In the genomic region with DNA sequence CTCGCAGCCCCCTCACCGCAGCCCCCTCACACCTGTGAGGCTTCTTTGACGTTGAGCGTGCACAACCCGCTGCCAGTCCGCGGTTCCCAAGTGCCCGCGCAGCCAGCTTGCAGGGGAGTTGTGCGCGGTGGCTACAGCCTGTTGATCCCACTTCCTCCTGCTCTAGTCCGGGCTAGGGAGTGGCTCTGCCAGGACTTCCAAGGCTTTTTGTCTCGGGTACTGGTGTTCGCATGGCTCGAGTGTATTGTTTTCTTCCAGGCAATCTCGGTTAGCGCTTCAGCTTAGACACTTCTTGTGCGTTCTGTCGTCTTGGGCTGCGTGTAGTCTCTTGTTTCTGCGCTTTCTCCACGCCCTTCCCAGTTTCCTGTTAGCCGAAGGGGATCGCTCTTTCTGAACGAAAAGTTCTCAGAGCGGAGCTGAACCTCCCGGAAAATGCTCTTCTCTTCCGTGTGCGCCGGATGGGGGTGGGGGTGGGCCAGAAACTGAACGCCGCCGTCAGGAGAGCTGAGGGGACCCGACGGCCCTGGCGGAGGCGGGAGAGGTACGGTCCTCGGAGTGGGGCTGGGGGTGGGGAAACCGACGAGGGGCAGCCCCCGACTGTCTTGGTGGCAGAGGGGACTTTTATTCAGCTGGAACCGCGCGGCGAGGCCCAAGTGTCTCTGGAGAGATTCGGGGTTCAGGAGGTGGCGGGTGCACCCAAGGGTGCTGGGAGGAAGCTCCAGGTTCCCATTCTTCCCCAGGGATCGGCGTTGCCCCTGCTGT, we compare ENCODE assay signal across 8 cellular contexts. TPM values are rescaled to one million over a fixed set of nuclear protein-coding genes. Genes with fewer than 3 reads are reported as not detected.
DNase-seq lines count a peak whose midpoint lies in the region; ATAC-seq and TF ChIP-seq lines count a peak whose summit lies in the region.

No MANE protein-coding gene starts in this region.

- H3K4me2 ChIP-seq in GM23248 (ENCODE audit: unreplicated experiment): peak overlapping the region; percentile 91

- peak overlapping the region; percentile 88 for H3K4me3 Mint-ChIP-seq in stimulated activated memory B cell treated with anti-CD40 and anti-IgM and Interleukin-4, amounts not matched to agents 10 μg/mL and 1 μg/mL and 100 μg/mL, for 72 hours

- peak overlapping the region; percentile 88 for H2AFZ ChIP-seq in GM23248

- H3K36me3 ChIP-seq in GM23248 (ENCODE audit: low read depth): no peaks in the 10 kb centered on the region
- H3K36me3 ChIP-seq in liver (ENCODE audit: control insufficient read depth in 4 of 4, insufficient read depth in 3 of 4, low read depth in 1 of 4, low read length in 3 of 4): no peaks in the 10 kb centered on the region

- DNase-seq in Daoy (ENCODE audit: low read depth) (peak; percentile 62), GM23248 (peak; percentile 78), LoVo (ENCODE audit: low spot score) (peak; percentile 61), UCSD-AML1 (lab: John Stamatoyannopoulos, UW; ENCODE audit: unreplicated experiment) (peak; percentile 75), dermis blood vessel endothelial cell (peak; percentile 67), cortex of kidney (lab: John Stamatoyannopoulos, UW) (no peak)

- no peak for TF ChIP-seq CTCF in liver (IDR thresholded peaks at IDR 0.05; ENCODE audit: low read depth, low read length, missing input control)

- no peaks in the 10 kb centered on the region for H4K20me1 ChIP-seq in GM23248 (ENCODE audit: insufficient read depth)

- H3K9ac ChIP-seq in GM23248 (peak overlapping the region; percentile 89), liver (ENCODE audit: low read depth in 1 of 2, low read length in 2 of 2) (peak overlapping the region; percentile 57)

- H3K27ac ChIP-seq in GM23248 (peak overlapping the region; percentile 76), liver (ENCODE audit: low read depth in 1 of 2, low read length in 2 of 2) (peak overlapping the region; percentile 79 to 86)

- 0 to 1% methylated on average over 36 to 50 of the region's 50 CpGs for WGBS in GM23248 (ENCODE audit: low coverage in 1 of 2, low lambda C conversion rate in 2 of 2, missing lambda C conversion rate in 2 of 2), 2 experiments
- 2% methylated on average over 50 of the region's 50 CpGs for WGBS in liver

- H3K27ac Mint-ChIP-seq in stimulated activated memory B cell treated with anti-CD40 and anti-IgM and Interleukin-4, amounts not matched to agents 10 μg/mL and 1 μg/mL and 100 μg/mL, for 72 hours: no peak overlapping the region

- no peaks in the 10 kb centered on the region for H3K9me3 Mint-ChIP-seq in stimulated activated memory B cell treated with anti-CD40 and anti-IgM and Interleukin-4, amounts not matched to agents 10 μg/mL and 1 μg/mL and 100 μg/mL, for 72 hours

- peak; percentile 19 for ATAC-seq in stimulated activated memory B cell treated with anti-CD40 and anti-IgM and Interleukin-4, amounts not matched to agents 10 μg/mL and 1 μg/mL and 100 μg/mL, for 72 hours

- peak in 1 of 2 donors; percentile 24 for TF ChIP-seq RAD21 in liver (IDR thresholded peaks at IDR 0.05)

- peaks cover 13% of the 10 kb centered on the region for H3F3A ChIP-seq in GM23248 (ENCODE audit: insufficient read depth)

- H3K4me1 ChIP-seq in GM23248 (ENCODE audit: insufficient read depth): peaks cover 12% of the 10 kb centered on the region
- H3K4me1 ChIP-seq in liver (ENCODE audit: control insufficient read depth in 4 of 4, insufficient read depth in 4 of 4, low read length in 3 of 4): peaks cover 0 to 21% (median 11%) of the 10 kb centered on the region in 4 donors

- H3K4me3 ChIP-seq in GM23248: peak overlapping the region; percentile 97
- peak overlapping the region; percentile 82 to 91 (median 86) for H3K4me3 ChIP-seq in liver (ENCODE audit: low read depth in 1 of 3, low read length in 3 of 3)

- H3K4me1 Mint-ChIP-seq in stimulated activated memory B cell treated with anti-CD40 and anti-IgM and Interleukin-4, amounts not matched to agents 10 μg/mL and 1 μg/mL and 100 μg/mL, for 72 hours: peaks cover 10% of the 10 kb centered on the region

- in situ Hi-C loops in GM23248 (cut with MboI): no loop called here

- H3K9me3 ChIP-seq in GM23248 (ENCODE audit: low read depth): no peaks in the 10 kb centered on the region
- no peaks in the 10 kb centered on the region for H3K9me3 ChIP-seq in liver (ENCODE audit: control insufficient read depth in 4 of 4, low read length in 3 of 4)

- no peaks in the 10 kb centered on the region for H3K9me2 ChIP-seq in GM23248 (ENCODE audit: insufficient read depth)

- H3K27me3 ChIP-seq in GM23248 (replicated peaks; ENCODE audit: insufficient read depth) (no peaks in the 10 kb centered on the region), liver (ENCODE audit: control insufficient read depth in 4 of 4, insufficient read depth in 4 of 4, low read length in 3 of 4) (no peaks in the 10 kb centered on the region)

- peaks cover 82% of the 10 kb centered on the region for H3K79me2 ChIP-seq in GM23248 (ENCODE audit: insufficient read depth)

- peaks cover 59% of the 10 kb centered on the region for H3K27me3 Mint-ChIP-seq in stimulated activated memory B cell treated with anti-CD40 and anti-IgM and Interleukin-4, amounts not matched to agents 10 μg/mL and 1 μg/mL and 100 μg/mL, for 72 hours

- H3K36me3 Mint-ChIP-seq in stimulated activated memory B cell treated with anti-CD40 and anti-IgM and Interleukin-4, amounts not matched to agents 10 μg/mL and 1 μg/mL and 100 μg/mL, for 72 hours: no peaks in the 10 kb centered on the region

TF ChIP-seq in liver, 16 proteins besides CTCF, POLR2A, EP300 and RAD21:
- TF ChIP-seq, protein P1, sequence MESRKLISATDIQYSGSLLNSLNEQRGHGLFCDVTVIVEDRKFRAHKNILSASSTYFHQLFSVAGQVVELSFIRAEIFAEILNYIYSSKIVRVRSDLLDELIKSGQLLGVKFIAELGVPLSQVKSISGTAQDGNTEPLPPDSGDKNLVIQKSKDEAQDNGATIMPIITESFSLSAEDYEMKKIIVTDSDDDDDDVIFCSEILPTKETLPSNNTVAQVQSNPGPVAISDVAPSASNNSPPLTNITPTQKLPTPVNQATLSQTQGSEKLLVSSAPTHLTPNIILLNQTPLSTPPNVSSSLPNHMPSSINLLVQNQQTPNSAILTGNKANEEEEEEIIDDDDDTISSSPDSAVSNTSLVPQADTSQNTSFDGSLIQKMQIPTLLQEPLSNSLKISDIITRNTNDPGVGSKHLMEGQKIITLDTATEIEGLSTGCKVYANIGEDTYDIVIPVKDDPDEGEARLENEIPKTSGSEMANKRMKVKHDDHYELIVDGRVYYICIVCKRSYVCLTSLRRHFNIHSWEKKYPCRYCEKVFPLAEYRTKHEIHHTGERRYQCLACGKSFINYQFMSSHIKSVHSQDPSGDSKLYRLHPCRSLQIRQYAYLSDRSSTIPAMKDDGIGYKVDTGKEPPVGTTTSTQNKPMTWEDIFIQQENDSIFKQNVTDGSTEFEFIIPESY (IDR thresholded peaks at IDR 0.05): no peak
- TF ChIP-seq HNF4A (conservative IDR thresholded peaks at IDR 0.05) (no peak), YY1 (IDR thresholded peaks at IDR 0.05) (no peak), SP1 (IDR thresholded peaks at IDR 0.05) (peak; percentile 9)
- TF ChIP-seq, protein P2, sequence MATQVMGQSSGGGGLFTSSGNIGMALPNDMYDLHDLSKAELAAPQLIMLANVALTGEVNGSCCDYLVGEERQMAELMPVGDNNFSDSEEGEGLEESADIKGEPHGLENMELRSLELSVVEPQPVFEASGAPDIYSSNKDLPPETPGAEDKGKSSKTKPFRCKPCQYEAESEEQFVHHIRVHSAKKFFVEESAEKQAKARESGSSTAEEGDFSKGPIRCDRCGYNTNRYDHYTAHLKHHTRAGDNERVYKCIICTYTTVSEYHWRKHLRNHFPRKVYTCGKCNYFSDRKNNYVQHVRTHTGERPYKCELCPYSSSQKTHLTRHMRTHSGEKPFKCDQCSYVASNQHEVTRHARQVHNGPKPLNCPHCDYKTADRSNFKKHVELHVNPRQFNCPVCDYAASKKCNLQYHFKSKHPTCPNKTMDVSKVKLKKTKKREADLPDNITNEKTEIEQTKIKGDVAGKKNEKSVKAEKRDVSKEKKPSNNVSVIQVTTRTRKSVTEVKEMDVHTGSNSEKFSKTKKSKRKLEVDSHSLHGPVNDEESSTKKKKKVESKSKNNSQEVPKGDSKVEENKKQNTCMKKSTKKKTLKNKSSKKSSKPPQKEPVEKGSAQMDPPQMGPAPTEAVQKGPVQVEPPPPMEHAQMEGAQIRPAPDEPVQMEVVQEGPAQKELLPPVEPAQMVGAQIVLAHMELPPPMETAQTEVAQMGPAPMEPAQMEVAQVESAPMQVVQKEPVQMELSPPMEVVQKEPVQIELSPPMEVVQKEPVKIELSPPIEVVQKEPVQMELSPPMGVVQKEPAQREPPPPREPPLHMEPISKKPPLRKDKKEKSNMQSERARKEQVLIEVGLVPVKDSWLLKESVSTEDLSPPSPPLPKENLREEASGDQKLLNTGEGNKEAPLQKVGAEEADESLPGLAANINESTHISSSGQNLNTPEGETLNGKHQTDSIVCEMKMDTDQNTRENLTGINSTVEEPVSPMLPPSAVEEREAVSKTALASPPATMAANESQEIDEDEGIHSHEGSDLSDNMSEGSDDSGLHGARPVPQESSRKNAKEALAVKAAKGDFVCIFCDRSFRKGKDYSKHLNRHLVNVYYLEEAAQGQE (IDR thresholded peaks at IDR 0.05): no peak

RNA-seq across cellular contexts. Expression of gene DGKH, which starts 0.7 kb away (rescaled TPM):
- 4.3 and 6.7 TPM in 2 replicates for total RNA-seq in Daoy (2014; rRNA removed; shearing (Covaris generic))
- total RNA-seq in GM23248 (2014; rRNA removed; shearing (Covaris generic)): 7.0 and 7.1 TPM in 2 replicates
- polyA plus RNA-seq in GM23248 (2016; fragmentation: Nextera tagmentation; extraction: Ambion mirVana) (1.4 and 1.5 TPM in 2 replicates), liver (under 1 TPM; 0.25 to 0.30 TPM)
- total RNA-seq in dermis blood vessel endothelial cell (23.7 and 34.2 TPM in 2 replicates), liver (1 to 10 TPM; 1.6 to 3.7 TPM)
